Comparison of ENCODE assay signal across 8 cellular contexts in the genomic region with DNA sequence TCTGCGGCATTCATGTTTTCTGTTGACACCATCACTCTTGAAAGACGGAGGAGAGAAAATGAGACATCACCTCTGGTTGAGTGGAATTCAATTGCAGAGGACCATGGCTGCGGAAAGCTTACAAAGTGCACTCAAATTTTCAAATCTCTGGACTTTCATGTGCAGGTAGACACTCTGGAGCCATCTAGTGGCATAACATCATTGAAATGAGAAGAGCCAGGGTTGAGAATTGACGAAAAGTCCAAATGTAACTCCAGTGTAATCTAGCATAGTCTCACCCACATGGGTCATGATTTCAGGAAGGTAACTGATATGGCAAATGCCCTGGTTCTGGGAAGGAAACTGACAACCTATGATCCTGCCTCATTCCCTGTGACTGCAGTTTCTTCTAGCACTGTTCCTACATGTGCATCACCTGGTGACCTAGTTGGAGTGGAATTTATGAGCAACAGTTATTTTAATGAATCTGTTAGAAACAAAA.
DNase-seq lines count a peak whose midpoint lies in the region; ATAC-seq, FAIRE-seq and TF ChIP-seq lines count a peak whose summit lies in the region.

No MANE protein-coding gene starts in this region.

- POLR2A ChIA-PET in A549 (lab: Yijun Ruan, JAX), result interaction anchor here (0.9 to 1.4 kb wide), 2 partner anchors 68 to 1630 kb away, joined by 3 to 5 read pairs; no protein-coding TSS in a partner anchor
- POLR2A ChIA-PET in naive thymus-derived CD4-positive, alpha-beta T cell (lab: Charles Lee), result no interaction called here

- peaks cover 8% of the 10 kb centered on the region; the same call in 2 of the 3 replicates for H3K9me3 ChIP-seq in A549
- H3K9me3 ChIP-seq in naive thymus-derived CD4-positive, alpha-beta T cell (ENCODE audit: control insufficient read depth in 2 of 3, low read length in 3 of 3), result no peaks in the 10 kb centered on the region

- no peak overlapping the region for H3K4me3 ChIP-seq in A549
- H3K4me3 ChIP-seq in choroid plexus epithelial cell (ENCODE audit: low read depth, low read length), result no peak overlapping the region
- no peak overlapping the region for H3K4me3 ChIP-seq in naive thymus-derived CD4-positive, alpha-beta T cell (ENCODE audit: low read length)

- TF ChIP-seq CTCF in A549 (IDR thresholded peaks at IDR 0.05) (peak; percentile 86), choroid plexus epithelial cell (conservative IDR thresholded peaks at IDR 0.05; ENCODE audit: low read depth, low read length) (peak; percentile 89), omental fat pad (IDR thresholded peaks at IDR 0.05) (no peak)

- no peak for TF ChIP-seq POLR2A in A549 (IDR thresholded peaks at IDR 0.05; ENCODE audit: low read length)

- 34% methylated on average over 3 of the region's 4 CpGs for WGBS in A549 (ENCODE audit: missing lambda C conversion rate)

- peak overlapping the region; percentile 52 to 83 for H3K27ac ChIP-seq in A549
- H3K27ac ChIP-seq in naive thymus-derived CD4-positive, alpha-beta T cell (ENCODE audit: low read depth, low read length), result no peak overlapping the region

- no peak overlapping the region for H3K4me3 Mint-ChIP-seq in naive thymus-derived CD4-positive, alpha-beta T cell

- no peak; a peak in 1 of 5 replicates for TF ChIP-seq EP300 in A549 (IDR thresholded peaks at IDR 0.05)

- no peaks in the 10 kb centered on the region for H3K36me3 Mint-ChIP-seq in naive thymus-derived CD4-positive, alpha-beta T cell

- no peaks in the 10 kb centered on the region for H3K27me3 Mint-ChIP-seq in naive thymus-derived CD4-positive, alpha-beta T cell

- peak; percentile 94 to 96 for TF ChIP-seq RAD21 in A549 (conservative IDR thresholded peaks at IDR 0.05 in 1 of 2, IDR thresholded peaks at IDR 0.05 in 1 of 2)

- H3K4me2 ChIP-seq in A549, result no peak overlapping the region

- H3K4me1 ChIP-seq in A549, result peaks cover 19% of the 10 kb centered on the region
- H3K4me1 ChIP-seq in naive thymus-derived CD4-positive, alpha-beta T cell (ENCODE audit: control insufficient read depth in 2 of 2, insufficient read depth in 2 of 2, low read length in 2 of 2), result no peaks in the 10 kb centered on the region

- FAIRE-seq in A549 (lab: Jason Lieb, UNC), result peak; percentile 99
- FAIRE-seq in GM18507 (lab: Jason Lieb, UNC), result peak; percentile 67

- H3K4me1 Mint-ChIP-seq in naive thymus-derived CD4-positive, alpha-beta T cell, result no peaks in the 10 kb centered on the region

- CTCF ChIA-PET in A549 (lab: Yijun Ruan, JAX), result interaction anchor here (0.6 to 3.5 kb wide), 50 partner anchors 9 to 1666 kb away, joined by 3 to 22 read pairs (median 4); partner anchors contain the start of gene BDNF
- CTCF ChIA-PET in naive thymus-derived CD4-positive, alpha-beta T cell (lab: Charles Lee), result no interaction called here

- intact Hi-C loops in naive thymus-derived CD4-positive, alpha-beta T cell (cut with micrococcal nuclease), result no loop called here

- H3K27me3 ChIP-seq in naive thymus-derived CD4-positive, alpha-beta T cell (ENCODE audit: control insufficient read depth in 2 of 2, insufficient read depth in 2 of 2, low read length in 2 of 2), result no peaks in the 10 kb centered on the region

- DNase-seq in A549 (ENCODE audit: low read depth in 1 of 2, low spot score in 1 of 2) (peak; percentile 33 to 84), GM18507 (ENCODE audit: extremely low spot score, insufficient read length, low read depth) (no peak), NCI-H226 (peak; percentile 74), choroid plexus epithelial cell (ENCODE audit: low read depth) (peak; percentile 90), omental fat pad (ENCODE audit: low spot score) (no peak), NCI-H2227 (lab: John Stamatoyannopoulos, UW; ENCODE audit: unreplicated experiment) (no peak), NCI-H2227 treated with DMSO at 0.1 percent for 48 hours (lab: John Stamatoyannopoulos, UW) (no peak)
- DNase-seq in naive thymus-derived CD4-positive, alpha-beta T cell, result no peak

- peaks cover 0 to 9% (median 2%) of the 10 kb centered on the region in 11 donors for H3K9me3 Mint-ChIP-seq in naive thymus-derived CD4-positive, alpha-beta T cell

- ATAC-seq in A549, result peak; percentile 85 to 92
- ATAC-seq in omental fat pad (ENCODE audit: low FRiP score), result peak; percentile 19
- no peak for ATAC-seq in naive thymus-derived CD4-positive, alpha-beta T cell

- no peak overlapping the region for H3K27ac Mint-ChIP-seq in naive thymus-derived CD4-positive, alpha-beta T cell

- no peaks in the 10 kb centered on the region for H3K36me3 ChIP-seq in naive thymus-derived CD4-positive, alpha-beta T cell (ENCODE audit: control insufficient read depth in 2 of 3, insufficient read depth in 3 of 3, low read length in 3 of 3)

TF ChIP-seq in A549, 52 proteins besides CTCF, POLR2A, EP300 and RAD21:
- TF ChIP-seq EHMT2 (IDR thresholded peaks at IDR 0.05; ENCODE audit: low read depth), result no peak
- TF ChIP-seq, protein P1, sequence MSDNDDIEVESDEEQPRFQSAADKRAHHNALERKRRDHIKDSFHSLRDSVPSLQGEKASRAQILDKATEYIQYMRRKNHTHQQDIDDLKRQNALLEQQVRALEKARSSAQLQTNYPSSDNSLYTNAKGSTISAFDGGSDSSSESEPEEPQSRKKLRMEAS (IDR thresholded peaks at IDR 0.05), result 0 out of 2 replicates have a peak, but pooled peaks have one; percentile 31
- no peak for TF ChIP-seq POLR2AphosphoS2 (conservative IDR thresholded peaks at IDR 0.05; ENCODE audit: low read length)
- peak; percentile 95 for TF ChIP-seq SMC3 (IDR thresholded peaks at IDR 0.05)
- no peak for TF ChIP-seq CEBPB (IDR thresholded peaks at IDR 0.05)
- TF ChIP-seq NFE2L2 (conservative IDR thresholded peaks at IDR 0.05; ENCODE audit: low read length), result no peak
- TF ChIP-seq HOXB5 (CRISPR knock-in tag; IDR thresholded peaks at IDR 0.05), result no peak
- TF ChIP-seq CHD2 (IDR thresholded peaks at IDR 0.05; ENCODE audit: low read length, partially characterized antibody), result no peak
- no peak for TF ChIP-seq CHD4 (IDR thresholded peaks at IDR 0.05; ENCODE audit: borderline replicate concordance)
- no peak for TF ChIP-seq RCOR1 (IDR thresholded peaks at IDR 0.05; ENCODE audit: low read depth, low read length)
- TF ChIP-seq ZNF302 (CRISPR knock-in tag; IDR thresholded peaks at IDR 0.05), result no peak
- no peak for TF ChIP-seq ZFP36 (IDR thresholded peaks at IDR 0.05; ENCODE audit: borderline replicate concordance, partially characterized antibody)
- no peak for TF ChIP-seq EHF (CRISPR knock-in tag; IDR thresholded peaks at IDR 0.05)
- no peak for TF ChIP-seq TFCP2L1 (CRISPR knock-in tag; IDR thresholded peaks at IDR 0.05)
- TF ChIP-seq, protein P2, sequence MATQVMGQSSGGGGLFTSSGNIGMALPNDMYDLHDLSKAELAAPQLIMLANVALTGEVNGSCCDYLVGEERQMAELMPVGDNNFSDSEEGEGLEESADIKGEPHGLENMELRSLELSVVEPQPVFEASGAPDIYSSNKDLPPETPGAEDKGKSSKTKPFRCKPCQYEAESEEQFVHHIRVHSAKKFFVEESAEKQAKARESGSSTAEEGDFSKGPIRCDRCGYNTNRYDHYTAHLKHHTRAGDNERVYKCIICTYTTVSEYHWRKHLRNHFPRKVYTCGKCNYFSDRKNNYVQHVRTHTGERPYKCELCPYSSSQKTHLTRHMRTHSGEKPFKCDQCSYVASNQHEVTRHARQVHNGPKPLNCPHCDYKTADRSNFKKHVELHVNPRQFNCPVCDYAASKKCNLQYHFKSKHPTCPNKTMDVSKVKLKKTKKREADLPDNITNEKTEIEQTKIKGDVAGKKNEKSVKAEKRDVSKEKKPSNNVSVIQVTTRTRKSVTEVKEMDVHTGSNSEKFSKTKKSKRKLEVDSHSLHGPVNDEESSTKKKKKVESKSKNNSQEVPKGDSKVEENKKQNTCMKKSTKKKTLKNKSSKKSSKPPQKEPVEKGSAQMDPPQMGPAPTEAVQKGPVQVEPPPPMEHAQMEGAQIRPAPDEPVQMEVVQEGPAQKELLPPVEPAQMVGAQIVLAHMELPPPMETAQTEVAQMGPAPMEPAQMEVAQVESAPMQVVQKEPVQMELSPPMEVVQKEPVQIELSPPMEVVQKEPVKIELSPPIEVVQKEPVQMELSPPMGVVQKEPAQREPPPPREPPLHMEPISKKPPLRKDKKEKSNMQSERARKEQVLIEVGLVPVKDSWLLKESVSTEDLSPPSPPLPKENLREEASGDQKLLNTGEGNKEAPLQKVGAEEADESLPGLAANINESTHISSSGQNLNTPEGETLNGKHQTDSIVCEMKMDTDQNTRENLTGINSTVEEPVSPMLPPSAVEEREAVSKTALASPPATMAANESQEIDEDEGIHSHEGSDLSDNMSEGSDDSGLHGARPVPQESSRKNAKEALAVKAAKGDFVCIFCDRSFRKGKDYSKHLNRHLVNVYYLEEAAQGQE (IDR thresholded peaks at IDR 0.05), result no peak
- TF ChIP-seq BHLHE40 (IDR thresholded peaks at IDR 0.05; ENCODE audit: low read depth, low read length), result no peak
- TF ChIP-seq HOXB13 (CRISPR knock-in tag; IDR thresholded peaks at IDR 0.05; ENCODE audit: low read depth), result peak; percentile 49; the same call in 1 of the 2 replicates
- TF ChIP-seq CBX8 (IDR thresholded peaks at IDR 0.05), result no peak
- TF ChIP-seq, protein P3, sequence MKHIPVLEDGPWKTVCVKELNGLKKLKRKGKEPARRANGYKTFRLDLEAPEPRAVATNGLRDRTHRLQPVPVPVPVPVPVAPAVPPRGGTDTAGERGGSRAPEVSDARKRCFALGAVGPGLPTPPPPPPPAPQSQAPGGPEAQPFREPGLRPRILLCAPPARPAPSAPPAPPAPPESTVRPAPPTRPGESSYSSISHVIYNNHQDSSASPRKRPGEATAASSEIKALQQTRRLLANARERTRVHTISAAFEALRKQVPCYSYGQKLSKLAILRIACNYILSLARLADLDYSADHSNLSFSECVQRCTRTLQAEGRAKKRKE (CRISPR knock-in tag; IDR thresholded peaks at IDR 0.05; ENCODE audit: low read depth), result no peak
- TF ChIP-seq JUN (IDR thresholded peaks at IDR 0.05), result peak in 1 of 2 experiments; percentile 52; a peak in 2 of 5 replicates
TF ChIP-seq in A549: peak in this region for 4.

Comparison
In these comparisons a context has a peak if more than half of its experiments do, and no peak if none do; other contexts are left out.
1. DNase-seq: peak in A549 (2 of 2), NCI-H226 (single experiment) and choroid plexus epithelial cell (single experiment); none in GM18507 (single experiment), omental fat pad (single experiment), naive thymus-derived CD4-positive, alpha-beta T cell (0 of 9), NCI-H2227 (single experiment) and NCI-H2227 treated with DMSO at 0.1 percent for 48 hours (single experiment).
2. CTCF ChIP-seq: peak in A549 (single experiment) and choroid plexus epithelial cell (single experiment); none in omental fat pad (0 of 3).